In genomic region chr3:105865867-105866350, GRCh38 we compare ENCODE assay signal across 1 cellular context.
TF ChIP-seq lines count a peak whose summit lies in the region.

No MANE protein-coding gene starts in this region.

TF ChIP-seq in GM12878, 131 proteins besides CTCF, POLR2A, EP300 and RAD21 (continued from another document):
- TF ChIP-seq, protein P1, sequence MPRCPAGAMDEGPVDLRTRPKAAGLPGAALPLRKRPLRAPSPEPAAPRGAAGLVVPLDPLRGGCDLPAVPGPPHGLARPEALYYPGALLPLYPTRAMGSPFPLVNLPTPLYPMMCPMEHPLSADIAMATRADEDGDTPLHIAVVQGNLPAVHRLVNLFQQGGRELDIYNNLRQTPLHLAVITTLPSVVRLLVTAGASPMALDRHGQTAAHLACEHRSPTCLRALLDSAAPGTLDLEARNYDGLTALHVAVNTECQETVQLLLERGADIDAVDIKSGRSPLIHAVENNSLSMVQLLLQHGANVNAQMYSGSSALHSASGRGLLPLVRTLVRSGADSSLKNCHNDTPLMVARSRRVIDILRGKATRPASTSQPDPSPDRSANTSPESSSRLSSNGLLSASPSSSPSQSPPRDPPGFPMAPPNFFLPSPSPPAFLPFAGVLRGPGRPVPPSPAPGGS (IDR thresholded peaks at IDR 0.05; ENCODE audit: borderline replicate concordance, insufficient read depth, low read depth, low read length, poor library complexity, severe bottlenecking), result no peak
TF ChIP-seq in GM12878: peak in this region for 1.
